Comparison of ENCODE assay signal across 4 cellular contexts in genomic region chr2:174327958-174328308, GRCh38.
TF ChIP-seq lines count a peak whose summit lies in the region.

No MANE protein-coding gene starts in this region.

TF ChIP-seq in SK-N-SH, 30 proteins besides CTCF, POLR2A, EP300 and RAD21:
- TF ChIP-seq TCF12 (IDR thresholded peaks at IDR 0.05), result no peak
- TF ChIP-seq EZH2phosphoT487 (IDR thresholded peaks at IDR 0.05; ENCODE audit: borderline replicate concordance, low read depth), result peak; percentile 95; the same call in 1 of the 2 replicates

TF ChIP-seq in SK-N-SH treated with all-trans-retinoic acid at 6 μM for 48 hours, 23 proteins besides CTCF, POLR2A, EP300 and RAD21:
- TF ChIP-seq TSHZ2 (CRISPR knock-in tag; IDR thresholded peaks at IDR 0.05) (no peak), RARB (CRISPR knock-in tag; IDR thresholded peaks at IDR 0.05) (no peak), SNAI2 (CRISPR knock-in tag; IDR thresholded peaks at IDR 0.05) (no peak), TCF4 (CRISPR knock-in tag; IDR thresholded peaks at IDR 0.05; ENCODE audit: borderline replicate concordance) (no peak), PPARA (CRISPR knock-in tag; IDR thresholded peaks at IDR 0.05; ENCODE audit: borderline replicate concordance) (no peak), BACH2 (CRISPR knock-in tag; IDR thresholded peaks at IDR 0.05; ENCODE audit: borderline replicate concordance) (no peak), GLIS3 (CRISPR knock-in tag; IDR thresholded peaks at IDR 0.05) (no peak), ZFP30 (CRISPR knock-in tag; IDR thresholded peaks at IDR 0.05) (no peak), ISL1 (CRISPR knock-in tag; IDR thresholded peaks at IDR 0.05) (no peak), ESRRG (CRISPR knock-in tag; IDR thresholded peaks at IDR 0.05) (no peak), OSR1 (CRISPR knock-in tag; IDR thresholded peaks at IDR 0.05) (no peak), TOX (CRISPR knock-in tag; IDR thresholded peaks at IDR 0.05; ENCODE audit: borderline replicate concordance) (no peak), ZNF565 (CRISPR knock-in tag; conservative IDR thresholded peaks at IDR 0.05; ENCODE audit: low read depth) (no peak), ARNTL (CRISPR knock-in tag; IDR thresholded peaks at IDR 0.05; ENCODE audit: borderline replicate concordance, low read depth) (no peak), ZC3H10 (CRISPR knock-in tag; IDR thresholded peaks at IDR 0.05) (no peak), ZNF8 (CRISPR knock-in tag; IDR thresholded peaks at IDR 0.05) (no peak), ZFP3 (CRISPR knock-in tag; IDR thresholded peaks at IDR 0.05) (no peak)
TF ChIP-seq in SK-N-SH treated with all-trans-retinoic acid at 6 μM for 48 hours: peak in this region for 0.

TF ChIP-seq in GM23338, 12 proteins besides CTCF, POLR2A, EP300 and RAD21:
- peak; percentile 52 for TF ChIP-seq EZH2phosphoT487 (IDR thresholded peaks at IDR 0.05; ENCODE audit: unreplicated experiment)
- no peak for TF ChIP-seq POLR2AphosphoS5 (IDR thresholded peaks at IDR 0.05; ENCODE audit: low read depth)
- peak; percentile 93 for TF ChIP-seq EZH2 (IDR thresholded peaks at IDR 0.05; ENCODE audit: low read depth, unreplicated experiment)

TF ChIP-seq in H1, 55 proteins besides CTCF, POLR2A, EP300 and RAD21:
- TF ChIP-seq TEAD4 (IDR thresholded peaks at IDR 0.05; ENCODE audit: low read depth, low read length), result no peak
- TF ChIP-seq TCF12 (IDR thresholded peaks at IDR 0.05; ENCODE audit: low read depth, low read length), result no peak
- TF ChIP-seq KDM1A (IDR thresholded peaks at IDR 0.05; ENCODE audit: borderline replicate concordance, low read length), result peak; percentile 55; the same call in 1 of the 2 replicates
- TF ChIP-seq CTBP2 (IDR thresholded peaks at IDR 0.05; ENCODE audit: borderline replicate concordance, insufficient read depth, insufficient read length, low read length), result no peak
- TF ChIP-seq EZH2 (IDR thresholded peaks at IDR 0.05; ENCODE audit: low read depth, low read length, severe bottlenecking), result peak; percentile 42
- TF ChIP-seq ASH2L (IDR thresholded peaks at IDR 0.05; ENCODE audit: low read length), result no peak
- TF ChIP-seq FOSL1 (IDR thresholded peaks at IDR 0.05; ENCODE audit: insufficient read depth, low read depth, low read length), result no peak
- peak; percentile 12; the same call in 1 of the 2 replicates for TF ChIP-seq SUZ12 (IDR thresholded peaks at IDR 0.05; ENCODE audit: low read length)
- 0 out of 2 replicates have a peak, but pooled peaks have one; percentile 23 for TF ChIP-seq RBBP5 (IDR thresholded peaks at IDR 0.05; ENCODE audit: borderline replicate concordance, low read depth, low read length)
- TF ChIP-seq E2F6 (IDR thresholded peaks at IDR 0.05), result peak; percentile 92
